Comparison of ENCODE assay signal across 1 cellular context in the genomic region with DNA sequence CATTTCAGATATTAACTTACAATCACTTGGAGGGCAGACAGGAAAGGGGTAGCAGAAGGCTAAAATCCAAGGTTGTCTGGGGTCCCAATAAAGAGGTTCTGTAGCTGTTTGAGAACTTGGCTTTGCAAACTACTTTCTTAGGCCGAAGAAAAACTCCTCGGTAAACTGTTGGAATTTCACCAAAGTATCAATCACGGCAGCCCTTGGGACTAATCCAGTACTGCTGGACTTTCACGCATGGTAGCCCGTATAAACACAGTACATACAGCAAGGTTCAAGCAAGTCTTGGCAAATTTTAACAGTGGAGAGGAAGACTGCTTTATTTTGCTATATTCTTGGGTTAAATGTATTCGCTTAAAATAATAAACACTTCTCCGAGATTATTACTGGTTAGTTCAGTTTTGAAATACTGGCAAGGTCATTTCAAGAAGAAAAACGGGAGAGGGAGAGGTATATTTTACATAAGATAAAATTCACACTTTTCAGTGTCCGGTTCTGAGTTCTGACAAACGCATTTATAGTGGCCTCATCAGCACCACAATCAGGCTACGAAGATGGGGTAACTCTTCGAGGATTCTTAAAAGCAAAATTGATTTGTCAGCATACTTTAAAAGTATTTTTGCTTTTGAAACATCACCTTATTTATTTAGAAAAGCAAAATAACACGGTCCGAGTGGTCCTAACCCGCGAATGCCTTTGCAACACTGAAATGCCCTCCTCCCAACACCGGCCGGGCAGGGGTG.
TF ChIP-seq lines count a peak whose summit lies in the region.

No MANE protein-coding gene starts in this region.

TF ChIP-seq in WTC11, 78 proteins besides CTCF, POLR2A, EP300 and RAD21 (continued from another document):
- TF ChIP-seq, protein P1, sequence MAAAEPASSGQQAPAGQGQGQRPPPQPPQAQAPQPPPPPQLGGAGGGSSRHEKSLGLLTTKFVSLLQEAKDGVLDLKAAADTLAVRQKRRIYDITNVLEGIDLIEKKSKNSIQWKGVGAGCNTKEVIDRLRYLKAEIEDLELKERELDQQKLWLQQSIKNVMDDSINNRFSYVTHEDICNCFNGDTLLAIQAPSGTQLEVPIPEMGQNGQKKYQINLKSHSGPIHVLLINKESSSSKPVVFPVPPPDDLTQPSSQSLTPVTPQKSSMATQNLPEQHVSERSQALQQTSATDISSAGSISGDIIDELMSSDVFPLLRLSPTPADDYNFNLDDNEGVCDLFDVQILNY (CRISPR knock-in tag; IDR thresholded peaks at IDR 0.05) = no peak
- TF ChIP-seq ZNF396 (CRISPR knock-in tag; IDR thresholded peaks at IDR 0.05; ENCODE audit: borderline replicate concordance) (no peak), IRF1 (CRISPR knock-in tag; IDR thresholded peaks at IDR 0.05) (no peak), ZBTB21 (CRISPR knock-in tag; IDR thresholded peaks at IDR 0.05; ENCODE audit: borderline replicate concordance) (no peak), NFATC4 (CRISPR knock-in tag; IDR thresholded peaks at IDR 0.05) (no peak), AFF4 (CRISPR knock-in tag; IDR thresholded peaks at IDR 0.05; ENCODE audit: borderline replicate concordance) (no peak)
- TF ChIP-seq, protein P2, sequence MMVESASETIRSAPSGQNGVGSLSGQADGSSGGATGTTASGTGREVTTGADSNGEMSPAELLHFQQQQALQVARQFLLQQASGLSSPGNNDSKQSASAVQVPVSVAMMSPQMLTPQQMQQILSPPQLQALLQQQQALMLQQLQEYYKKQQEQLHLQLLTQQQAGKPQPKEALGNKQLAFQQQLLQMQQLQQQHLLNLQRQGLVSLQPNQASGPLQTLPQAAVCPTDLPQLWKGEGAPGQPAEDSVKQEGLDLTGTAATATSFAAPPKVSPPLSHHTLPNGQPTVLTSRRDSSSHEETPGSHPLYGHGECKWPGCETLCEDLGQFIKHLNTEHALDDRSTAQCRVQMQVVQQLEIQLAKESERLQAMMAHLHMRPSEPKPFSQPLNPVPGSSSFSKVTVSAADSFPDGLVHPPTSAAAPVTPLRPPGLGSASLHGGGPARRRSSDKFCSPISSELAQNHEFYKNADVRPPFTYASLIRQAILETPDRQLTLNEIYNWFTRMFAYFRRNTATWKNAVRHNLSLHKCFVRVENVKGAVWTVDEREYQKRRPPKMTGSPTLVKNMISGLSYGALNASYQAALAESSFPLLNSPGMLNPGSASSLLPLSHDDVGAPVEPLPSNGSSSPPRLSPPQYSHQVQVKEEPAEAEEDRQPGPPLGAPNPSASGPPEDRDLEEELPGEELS (CRISPR knock-in tag; IDR thresholded peaks at IDR 0.05) = no peak
